17 cellular contexts compared by ENCODE assay signal in the genomic region with DNA sequence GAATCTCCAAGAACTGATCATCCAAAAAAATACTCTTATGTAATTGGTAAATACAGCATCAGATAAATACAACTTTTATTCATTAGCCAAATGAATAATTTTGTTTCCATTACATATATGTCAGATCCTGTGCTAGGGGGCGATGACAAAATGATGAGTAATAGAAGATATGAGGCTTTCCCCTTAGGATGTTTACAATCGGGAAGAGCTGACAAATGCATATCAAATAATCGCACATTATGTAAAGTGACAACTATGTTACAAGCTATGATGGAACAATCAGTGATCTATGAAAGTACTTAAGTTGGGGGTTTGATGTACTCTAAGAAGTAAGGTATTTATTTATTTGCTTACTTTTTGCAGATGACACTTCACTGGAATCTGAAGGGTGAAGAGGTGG.
"Had no signal": no experiment of that assay in that cellular context is flagged by ENCODE, and none has a peak within 500 bp of the region (broad histone marks: within the 10 kb centered on the region; RNA-seq: fewer than 3 reads in every experiment).

No MANE protein-coding gene starts in this region.

- DNase-seq: cortex of kidney; dorsolateral prefrontal cortex; effector CD8-positive, alpha-beta T cell; heart left ventricle; hippocampal formation; kidney glomerular epithelial cell; naive thymus-derived CD4-positive, alpha-beta T cell; nephron progenitor cell; right cardiac atrium; small intestine; stimulated activated CD4-positive, alpha-beta T cell treated with anti-CD3 and anti-CD28 coated beads, Interleukin-12 subunit alpha, Interleukin-12 subunit beta, amount 100 ng/mL, for 4 hours; stimulated activated naive CD4-positive, alpha-beta T cell; stomach; substantia nigra; transverse colon had no signal

- H3K27me3 Mint-ChIP-seq: naive thymus-derived CD4-positive, alpha-beta T cell had no signal

- H3K9me3 Mint-ChIP-seq: nephron progenitor cell had no signal

- H3K27me3 ChIP-seq: dorsolateral prefrontal cortex, heart left ventricle, neutrophil, stomach, transverse colon had no signal

- H3K9me3 ChIP-seq: neutrophil, thoracic aorta, transverse colon had no signal

- H3K4me1 ChIP-seq: heart left ventricle, stomach, transverse colon had no signal

- H3K4me3 ChIP-seq: dorsolateral prefrontal cortex, heart left ventricle, stomach, thoracic aorta, transverse colon had no signal

- H3K4me1 Mint-ChIP-seq: naive thymus-derived CD4-positive, alpha-beta T cell; nephron progenitor cell had no signal

- H3K36me3 ChIP-seq: heart left ventricle, neutrophil, stomach, thoracic aorta, transverse colon had no signal

- H3K4me3 Mint-ChIP-seq: nephron progenitor cell had no signal

- H3K27ac ChIP-seq: dorsolateral prefrontal cortex, heart left ventricle, neutrophil, stomach, thoracic aorta, transverse colon had no signal

- H3K27ac Mint-ChIP-seq: naive thymus-derived CD4-positive, alpha-beta T cell; nephron progenitor cell had no signal
